In genomic region chr20:6629564-6629963, GRCh38 we compare ENCODE assay signal across 20 cellular contexts.
"Had no signal": no experiment of that assay in that cellular context is flagged by ENCODE, and none has a peak within 500 bp of the region (broad histone marks: within the 10 kb centered on the region; RNA-seq: fewer than 3 reads in every experiment).

No MANE protein-coding gene starts in this region.

- H3K4me3 ChIP-seq: heart right ventricle, left lung, lower lobe of right lung, prostate gland, spleen, testis, tibial nerve, upper lobe of right lung had no signal

- H3K36me3 ChIP-seq: heart right ventricle, left lung, lower lobe of right lung, prostate gland, spleen, tibial nerve, upper lobe of right lung had no signal

- H3K4me1 ChIP-seq: left lung, prostate gland, spleen, testis, tibial nerve, upper lobe of right lung had no signal

- H2AFZ ChIP-seq: parathyroid adenoma had no signal

- DNase-seq: central memory CD4-positive, alpha-beta T cell; effector memory CD4-positive, alpha-beta T cell; erythroblast; foreskin melanocyte; heart right ventricle; hypothalamus; left lung; lower lobe of right lung; midbrain; spleen; stimulated activated CD4-positive, alpha-beta T cell treated with anti-CD3 and anti-CD28 coated beads, Interleukin-2, amount 100 ng/mL, for 24 hours; stimulated activated CD4-positive, alpha-beta T cell treated with anti-CD3 and anti-CD28 coated beads, Interleukin-4, amount 100 ng/mL, for 4 hours; stimulated activated naive B cell treated with anti-CD40 and anti-IgM and Interleukin-4, amounts not matched to agents 10 μg/mL and 1 μg/mL and 100 μg/mL, for 72 hours; stimulated activated naive CD8-positive, alpha-beta T cell treated with anti-CD3 and anti-CD28 coated beads, Interleukin-15, amount 100 ng/mL, for 72 hours; testis; upper lobe of right lung had no signal

- H3K9me3 ChIP-seq: left lung, lower lobe of right lung, prostate gland, testis, upper lobe of right lung had no signal

- H3K27ac ChIP-seq: heart right ventricle, left lung, lower lobe of right lung, parathyroid adenoma, prostate gland, spleen, testis, tibial nerve, upper lobe of right lung had no signal

- H3K27me3 ChIP-seq: heart right ventricle, left lung, spleen, testis, tibial nerve, upper lobe of right lung had no signal

- H3K9ac ChIP-seq: parathyroid adenoma had no signal

- ATAC-seq: heart right ventricle; left lung; lower lobe of right lung; sciatic nerve; stimulated activated naive B cell treated with anti-CD40 and anti-IgM and Interleukin-4, amounts not matched to agents 10 μg/mL and 1 μg/mL and 100 μg/mL, for 72 hours; stimulated activated naive CD8-positive, alpha-beta T cell treated with anti-CD3 and anti-CD28 coated beads, Interleukin-15, amount 100 ng/mL, for 72 hours; upper lobe of right lung had no signal

- H3K79me2 ChIP-seq: parathyroid adenoma had no signal
